1 cellular context compared by ENCODE assay signal in genomic region chr17:42535400-42536047, GRCh38.
A peak's percentile ranks its signal among the peaks of the same experiment; 100 is the strongest.
TF ChIP-seq lines count a peak whose summit lies in the region.

No MANE protein-coding gene starts in this region.

TF ChIP-seq in K562, 482 proteins besides CTCF, POLR2A, EP300 and RAD21 (continued from another document and continues in another):
- TF ChIP-seq ZNF609 (CRISPR knock-in tag; IDR thresholded peaks at IDR 0.05; ENCODE audit: borderline replicate concordance) (no peak), KHSRP (IDR thresholded peaks at IDR 0.05) (no peak), SRSF9 (IDR thresholded peaks at IDR 0.05; ENCODE audit: borderline replicate concordance, low read depth, low read length) (no peak), ZBTB8A (IDR thresholded peaks at IDR 0.05; ENCODE audit: partially characterized antibody) (no peak), AFF1 (IDR thresholded peaks at IDR 0.05; ENCODE audit: low read depth in 1 of 2, partially characterized antibody in 2 of 2) (peak in 1 of 2 experiments; percentile 27), ZNF589 (CRISPR knock-in tag; IDR thresholded peaks at IDR 0.05; ENCODE audit: low read depth) (peak; percentile 99), ADNP (tag; IDR thresholded peaks at IDR 0.05) (no peak), ELF1 (tag; IDR thresholded peaks at IDR 0.05) (no peak), PHF21A (IDR thresholded peaks at IDR 0.05; ENCODE audit: borderline replicate concordance, low read depth) (no peak), NCOA1 (IDR thresholded peaks at IDR 0.05; ENCODE audit: low read depth) (no peak; the same call in 1 of the 2 replicates), ZNF512 (tag; IDR thresholded peaks at IDR 0.05) (no peak), POLR2H (tag; IDR thresholded peaks at IDR 0.05; ENCODE audit: low read depth) (peak; percentile 79; the same call in 1 of the 2 replicates), E2F1 (CRISPR knock-in tag; IDR thresholded peaks at IDR 0.05) (no peak), ZNF277 (CRISPR knock-in tag; IDR thresholded peaks at IDR 0.05; ENCODE audit: borderline replicate concordance) (no peak), ZNF586 (CRISPR knock-in tag; conservative IDR thresholded peaks at IDR 0.05) (peak; percentile 76; the same call in 1 of the 2 replicates), NCOA6 (IDR thresholded peaks at IDR 0.05) (no peak), ZBTB43 (CRISPR knock-in tag; IDR thresholded peaks at IDR 0.05) (no peak), ZNF133 (CRISPR knock-in tag; IDR thresholded peaks at IDR 0.05) (peak; percentile 94), ATF2 (CRISPR knock-in tag; IDR thresholded peaks at IDR 0.05) (no peak), DPF2 (IDR thresholded peaks at IDR 0.05) (peak; percentile 47; the same call in 1 of the 2 replicates), AFF4 (CRISPR knock-in tag; IDR thresholded peaks at IDR 0.05) (no peak), SMARCE1 (IDR thresholded peaks at IDR 0.05) (peak; percentile 37; the same call in 1 of the 2 replicates), HIVEP1 (CRISPR knock-in tag; IDR thresholded peaks at IDR 0.05) (peak; percentile 97), ARID4B (CRISPR knock-in tag; IDR thresholded peaks at IDR 0.05) (no peak), ZNF316 (IDR thresholded peaks at IDR 0.05) (no peak), NBN (IDR thresholded peaks at IDR 0.05; ENCODE audit: low read depth) (peak; percentile 60; the same call in 1 of the 2 replicates)
